ENCODE assay signal across 16 cellular contexts in the genomic region with DNA sequence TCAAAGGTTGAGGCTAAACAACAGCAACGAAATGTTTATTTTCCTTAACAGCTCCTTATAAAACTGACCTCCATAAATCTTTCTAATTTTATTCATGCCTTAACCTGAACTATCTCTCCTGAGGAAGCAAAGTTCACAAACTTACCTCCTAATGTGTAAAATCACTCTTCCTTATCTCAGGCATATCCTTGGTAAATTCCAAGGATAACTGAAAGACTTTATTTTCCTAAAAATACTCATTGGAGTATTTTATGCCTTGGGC.
DNase-seq lines count a peak whose midpoint lies in the region; ATAC-seq and TF ChIP-seq lines count a peak whose summit lies in the region.
"Had no signal": no experiment of that assay in that cellular context is flagged by ENCODE, and none has a peak within 500 bp of the region (broad histone marks: within the 10 kb centered on the region; RNA-seq: fewer than 3 reads in every experiment).

No MANE protein-coding gene starts in this region.

- H3K4me3 Mint-ChIP-seq in Caco-2 (ENCODE audit: unreplicated experiment), result peak overlapping the region; percentile 42
- H3K4me3 Mint-ChIP-seq in natural killer cell, result no peak overlapping the region
- H3K4me3 Mint-ChIP-seq: CD4-positive, alpha-beta T cell; GM23338 had no signal

- H3K9me3 ChIP-seq in Caco-2, result no peaks in the 10 kb centered on the region
- no peaks in the 10 kb centered on the region for H3K9me3 ChIP-seq in PC-3 (ENCODE audit: low read length)
- no peaks in the 10 kb centered on the region for H3K9me3 ChIP-seq in parathyroid adenoma (ENCODE audit: control insufficient read depth, low read length)
- H3K9me3 ChIP-seq: A549 had no signal

- H3K36me3 Mint-ChIP-seq in Caco-2 (ENCODE audit: insufficient read depth, unreplicated experiment) (peaks cover 5% of the 10 kb centered on the region), natural killer cell (no peaks in the 10 kb centered on the region)

- H3K9ac ChIP-seq in PC-3 (ENCODE audit: low read length), result no peak overlapping the region
- H3K9ac ChIP-seq in parathyroid adenoma, result no peak overlapping the region

- H4K20me1 ChIP-seq in PC-3 (ENCODE audit: low read length), result no peaks in the 10 kb centered on the region

- intact Hi-C loops in Caco-2 (cut with micrococcal nuclease; ENCODE audit: unreplicated experiment), result no loop called here
- intact Hi-C loops in PC-3 (cut with micrococcal nuclease), result no loop called here
- intact Hi-C loops in natural killer cell (cut with micrococcal nuclease), result no loop called here

- H3K4me3 ChIP-seq in Caco-2 (ENCODE audit: low read depth, low read length) (no peak overlapping the region), PC-3 (ENCODE audit: low read length) (no peak overlapping the region), parathyroid adenoma (ENCODE audit: low read depth, low read length) (peak overlapping the region; percentile 25)
- H3K4me3 ChIP-seq: A549, GM23338 had no signal

- DNase-seq in Caco-2 (no peak), PC-3 (no peak), foreskin keratinocyte (no peak), natural killer cell (no peak), GM19238 (ENCODE audit: insufficient read length, low spot score) (no peak), GDM1 (lab: John Stamatoyannopoulos, UW) (no peak)
- no peak for DNase-seq in activated CD4-positive, CD25-positive, alpha-beta regulatory T cell treated with anti-CD3 and anti-CD28 coated beads, Interleukin-2, amount 50 U/mL, for 72 hours
- DNase-seq: AML-193; CD4-positive, alpha-beta T cell; DMS79 treated with DMSO at 0.1 percent for 48 hours; H7 had no signal

- POLR2A ChIA-PET in Caco-2 (lab: Charles Lee) (interaction anchor here (1.2 kb wide), 1 partner anchor 12 kb away, joined by 14 read pairs; a partner anchor contains a TSS), PC-3 (lab: Charles Lee; ENCODE audit: unreplicated experiment) (no interaction called here)

- TF ChIP-seq CTCF in Caco-2 (IDR thresholded peaks at IDR 0.05; ENCODE audit: insufficient read depth in 1 of 2, low read depth in 1 of 2, low read length in 1 of 2, severe bottlenecking in 1 of 2, unreplicated experiment in 1 of 2), result no peak
- no peak for TF ChIP-seq CTCF in PC-3 (conservative IDR thresholded peaks at IDR 0.05; ENCODE audit: low read depth, low read length)
- no peak for TF ChIP-seq CTCF in foreskin keratinocyte (conservative IDR thresholded peaks at IDR 0.05)
- TF ChIP-seq CTCF in parathyroid adenoma (IDR thresholded peaks at IDR 0.05), result no peak
- no peak for TF ChIP-seq CTCF in natural killer cell (IDR thresholded peaks at IDR 0.05)

- H3K4me1 Mint-ChIP-seq in Caco-2 (ENCODE audit: low read depth, unreplicated experiment) (peaks cover 32% of the 10 kb centered on the region), natural killer cell (no peaks in the 10 kb centered on the region)
- H3K4me1 Mint-ChIP-seq: GM23338 had no signal

- H3K4me2 ChIP-seq in PC-3 (ENCODE audit: low read length), result no peak overlapping the region
- peak overlapping the region; percentile 64 for H3K4me2 ChIP-seq in parathyroid adenoma (ENCODE audit: low read length)
- H3K4me2 ChIP-seq: A549, GM23338 had no signal

- no peaks in the 10 kb centered on the region for H3K27me3 Mint-ChIP-seq in Caco-2 (ENCODE audit: insufficient read depth, unreplicated experiment)
- H3K27me3 Mint-ChIP-seq in natural killer cell (ENCODE audit: low read depth in 2 of 2), result peaks cover 11 to 14% of the 10 kb centered on the region in 2 donors

- H3K36me3 ChIP-seq in Caco-2 (ENCODE audit: control insufficient read depth, insufficient read depth, low read length) (no peaks in the 10 kb centered on the region), PC-3 (ENCODE audit: low read depth, low read length) (no peaks in the 10 kb centered on the region), parathyroid adenoma (ENCODE audit: control insufficient read depth, insufficient read depth, low read length) (no peaks in the 10 kb centered on the region)

- H3K27ac Mint-ChIP-seq in Caco-2 (ENCODE audit: unreplicated experiment) (peak overlapping the region; percentile 88), natural killer cell (no peak overlapping the region)
- H3K27ac Mint-ChIP-seq: CD4-positive, alpha-beta T cell; GM23338 had no signal

- no peaks in the 10 kb centered on the region for H3K27me3 ChIP-seq in Caco-2 (replicated peaks; ENCODE audit: control insufficient read depth, insufficient read depth, low read length)
- H3K27me3 ChIP-seq in PC-3 (ENCODE audit: low read length), result no peaks in the 10 kb centered on the region
- no peaks in the 10 kb centered on the region for H3K27me3 ChIP-seq in foreskin keratinocyte
- H3K27me3 ChIP-seq in parathyroid adenoma (ENCODE audit: control insufficient read depth, insufficient read depth, low read length), result no peaks in the 10 kb centered on the region

- no peaks in the 10 kb centered on the region for H3K9me2 ChIP-seq in PC-3 (replicated peaks; ENCODE audit: low read length)

- H3K27ac ChIP-seq in PC-3 (ENCODE audit: low read length) (peak overlapping the region; percentile 2; the same call in 1 of the 2 replicates), foreskin keratinocyte (peak overlapping the region; percentile 14), parathyroid adenoma (peak overlapping the region; percentile 63)
- H3K27ac ChIP-seq: 22Rv1, A549, C4-2B had no signal

- H3F3A ChIP-seq in PC-3 (ENCODE audit: low read length, unreplicated experiment), result peaks cover 4% of the 10 kb centered on the region

- H2AFZ ChIP-seq in PC-3 (ENCODE audit: low read length), result no peak overlapping the region
- H2AFZ ChIP-seq in parathyroid adenoma, result no peak overlapping the region
- H2AFZ ChIP-seq: GM23338 had no signal

- BruUV-seq in Caco-2 (replicated peaks; lab: Mats Ljungman, UMichigan) (no TSS peak), PC-3 (replicated peaks; lab: Mats Ljungman, UMichigan) (no TSS peak)

- ATAC-seq in PC-3, result no peak
- ATAC-seq in foreskin keratinocyte, result no peak
- ATAC-seq in natural killer cell, result no peak
- ATAC-seq: GM23338 had no signal

- H3K4me1 ChIP-seq in Caco-2, result peaks cover 58% of the 10 kb centered on the region
- peaks cover 51% of the 10 kb centered on the region for H3K4me1 ChIP-seq in PC-3 (ENCODE audit: insufficient read depth, low read length)
- peaks cover 13% of the 10 kb centered on the region for H3K4me1 ChIP-seq in foreskin keratinocyte
- peaks cover 14% of the 10 kb centered on the region for H3K4me1 ChIP-seq in parathyroid adenoma
- H3K4me1 ChIP-seq: A549 had no signal

- H3K79me2 ChIP-seq in PC-3 (ENCODE audit: low read length), result no peaks in the 10 kb centered on the region
- H3K79me2 ChIP-seq in parathyroid adenoma, result no peaks in the 10 kb centered on the region

- H3K9me3 Mint-ChIP-seq in Caco-2 (ENCODE audit: unreplicated experiment), result no peaks in the 10 kb centered on the region
- H3K9me3 Mint-ChIP-seq in natural killer cell, result no peaks in the 10 kb centered on the region
- H3K9me3 Mint-ChIP-seq: CD4-positive, alpha-beta T cell; GM23338 had no signal

- CTCF ChIA-PET in Caco-2 (lab: Charles Lee), result interaction anchor here (0.6 to 4.9 kb wide), 4 partner anchors 10 to 160 kb away, joined by 3 to 34 read pairs (median 8); a partner anchor contains a TSS
- CTCF ChIA-PET in PC-3 (lab: Charles Lee), result interaction anchor here (0.5 kb wide), 1 partner anchor 44 kb away, joined by 3 read pairs; no protein-coding TSS in a partner anchor

Comparison
In these comparisons a context has a peak if more than half of its experiments do, and no peak if none do; other contexts are left out.
1. H3K27ac ChIP-seq: peak in every context shown above with its lines; median percentile 63 in parathyroid adenoma; 14 in foreskin keratinocyte; 2 in PC-3.